33 cellular contexts compared by ENCODE assay signal in the genomic region with DNA sequence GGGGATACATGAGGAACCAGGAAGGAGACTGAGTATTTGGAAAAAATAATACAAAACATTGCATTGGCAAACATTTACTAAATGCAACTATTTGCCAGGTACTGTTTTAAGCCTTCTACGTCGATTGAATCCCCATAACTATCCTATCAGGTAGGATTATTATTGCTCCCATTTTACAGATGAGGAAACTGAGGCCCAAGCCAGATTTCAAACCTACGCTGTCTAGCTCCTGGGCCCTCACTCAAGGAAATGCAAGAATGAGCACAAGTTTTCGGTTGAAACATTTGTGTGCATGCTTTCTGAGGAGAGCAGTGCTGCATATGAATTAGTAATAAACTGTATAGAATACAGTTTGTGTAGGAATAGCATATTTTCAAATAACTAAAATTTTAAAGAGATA.
"Had no signal": no experiment of that assay in that cellular context is flagged by ENCODE, and none has a peak within 500 bp of the region (broad histone marks: within the 10 kb centered on the region; RNA-seq: fewer than 3 reads in every experiment).

No MANE protein-coding gene starts in this region.

- ATAC-seq: activated naive CD4-positive, alpha-beta T cell treated with anti-CD3 and anti-CD28 coated beads, Interleukin-2, amount 50 U/mL, for 72 hours; activated naive CD8-positive, alpha-beta T cell treated with anti-CD3 and anti-CD28 coated beads, Interleukin-2, amount 50 U/mL, for 24 hours; activated T-cell treated with anti-CD3 and anti-CD28 coated beads, Interleukin-2, amount 50 U/mL, for 4 hours; activated T-cell treated with anti-CD3 and anti-CD28 coated beads, Interleukin-2, amount 50 U/mL, for 72 hours; activated T-helper 17 cell treated with anti-CD3 and anti-CD28 coated beads, Interleukin-2, amount 50 U/mL, for 72 hours; body of pancreas had no signal

- DNase-seq: activated effector memory CD4-positive, alpha-beta T cell treated with anti-CD3 and anti-CD28 coated beads, Interleukin-2, amount 50 U/mL, for 16 hours; activated effector memory CD4-positive, alpha-beta T cell treated with Interleukin-2 at 50 U/mL for 16 hours; activated gamma-delta T cell; activated gamma-delta T cell treated with Interleukin-2 at 50 U/mL for 16 hours; activated naive CD4-positive, alpha-beta T cell; activated naive CD4-positive, alpha-beta T cell treated with anti-CD3 and anti-CD28 coated beads for 36 hours; activated naive CD4-positive, alpha-beta T cell treated with anti-CD3 and anti-CD28 coated beads, Interleukin-2, amount 10 ng/mL, durations not matched to agents 7 days and 5 days; activated naive CD4-positive, alpha-beta T cell treated with anti-CD3 and anti-CD28 coated beads, Interleukin-2, amount 50 U/mL, for 16 hours; activated naive CD4-positive, alpha-beta T cell treated with Interleukin-2 at 50 U/mL for 16 hours; activated naive CD8-positive, alpha-beta T cell treated with anti-CD3 and anti-CD28 coated beads for 36 hours; activated naive CD8-positive, alpha-beta T cell treated with anti-CD3 and anti-CD28 coated beads, Interleukin-2, amount 10 ng/mL, durations not matched to agents 7 days and 5 days; activated naive CD8-positive, alpha-beta T cell treated with anti-CD3 and anti-CD28 coated beads, Interleukin-2, amount 50 U/mL, for 24 hours; activated T-cell treated with anti-CD3 and anti-CD28 coated beads, Interleukin-2, amount 50 U/mL, for 24 hours; activated T-cell treated with anti-CD3 and anti-CD28 coated beads, Interleukin-2, amount 50 U/mL, for 4 hours; activated T-cell treated with anti-CD3 and anti-CD28 coated beads, Interleukin-2, amount 50 U/mL, for 48 hours; activated T-cell treated with anti-CD3 and anti-CD28 coated beads, Interleukin-2, amount 50 U/mL, for 72 hours; adrenal gland; amniotic stem cell; amygdala; anterior cingulate cortex; aorta; body of pancreas; brain microvascular endothelial cell; caudate nucleus; central memory CD4-positive, alpha-beta T cell; cerebellar nuclear complex had no signal

- H3K36me3 ChIP-seq: adrenal gland, ascending aorta, brain microvascular endothelial cell, breast epithelium, cardiac muscle cell had no signal

- FAIRE-seq: astrocyte, bronchial epithelial cell had no signal

- H3K9me3 ChIP-seq: adrenal gland, ascending aorta, body of pancreas, breast epithelium had no signal

- H3K27ac ChIP-seq: adrenal gland, ascending aorta, body of pancreas, brain microvascular endothelial cell, breast epithelium, cardiac muscle cell had no signal

- H3K4me1 ChIP-seq: adrenal gland, ascending aorta, body of pancreas, breast epithelium had no signal

- H3K27me3 ChIP-seq: adrenal gland, ascending aorta, body of pancreas, brain microvascular endothelial cell, breast epithelium, cardiac muscle cell had no signal

- H3K4me3 ChIP-seq: adrenal gland, ascending aorta, body of pancreas, breast epithelium, cardiac muscle cell had no signal
